Comparison of ENCODE assay signal across 8 cellular contexts in the genomic region with DNA sequence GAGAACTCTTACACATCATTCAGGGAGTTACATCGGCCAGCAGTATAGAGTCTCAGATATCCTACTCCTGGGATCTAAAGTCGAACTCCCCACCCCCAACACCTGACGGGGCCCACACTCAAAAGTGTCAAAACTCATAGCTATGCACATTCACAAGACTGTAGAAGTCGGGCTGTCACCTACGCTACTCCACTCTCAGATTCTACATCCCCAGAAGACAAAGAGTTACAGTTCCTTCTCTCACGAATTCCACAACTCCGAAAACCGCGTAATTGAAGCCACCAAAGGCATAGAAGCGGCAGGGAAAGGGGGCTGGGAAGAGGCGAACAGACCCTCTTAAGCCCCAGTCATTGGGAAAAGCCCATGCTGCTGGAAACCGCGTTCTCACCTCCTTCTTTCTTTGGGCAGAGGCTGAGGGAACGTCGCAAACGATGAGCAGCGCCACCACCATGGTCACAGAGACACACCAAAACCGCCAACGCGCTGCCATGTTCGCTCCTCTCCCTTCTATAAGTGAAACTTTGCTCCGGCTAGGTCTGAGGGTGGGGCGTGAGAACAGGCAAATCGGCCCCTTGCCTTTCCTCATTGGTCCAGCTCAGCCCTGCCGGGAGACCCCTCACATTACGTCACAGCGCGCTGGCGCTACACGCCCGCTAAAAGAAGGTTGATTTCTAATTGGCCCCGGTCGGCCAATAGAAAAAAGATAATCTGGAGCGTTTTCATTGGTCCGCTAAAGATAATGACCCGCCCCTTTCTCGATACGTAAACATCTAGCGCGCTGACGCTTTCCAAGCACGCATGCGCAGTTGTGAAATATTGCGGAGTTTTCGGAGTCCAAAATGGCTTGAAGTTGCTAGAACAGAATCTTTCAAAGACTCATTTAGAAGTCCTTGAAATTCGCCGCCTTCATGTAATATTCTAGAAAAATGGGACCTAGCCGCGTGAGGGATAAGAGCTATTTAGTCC. TPM values are rescaled to one million over a fixed set of nuclear protein-coding genes. Genes with fewer than 3 reads are reported as not detected.
A peak's percentile ranks its signal among the peaks of the same experiment; 100 is the strongest.
DNase-seq lines count a peak whose midpoint lies in the region; ATAC-seq and TF ChIP-seq lines count a peak whose summit lies in the region.

Gene MAGT1 (minus strand): TSS at position 515 of the 966 bp plus-strand sequence. CDS start 25 bp downstream, at position 490.

- H2AFZ ChIP-seq in hepatocyte = peak within 1 kb of the TSS; percentile 67

- peak within 1 kb of the TSS; percentile 50 for H3K4me3 ChIP-seq in hepatocyte

- no peaks in the 10 kb centered on the region for H3K27me3 ChIP-seq in hepatocyte

- peak within 1 kb of the TSS; percentile 72 for H3K4me2 ChIP-seq in hepatocyte

- ATAC-seq in GM18508 (IDR thresholded peaks at IDR 0.05; ENCODE audit: insufficient read depth, unreplicated experiment) = peak; percentile 87
- peak; percentile 91 for ATAC-seq in HG03025 (IDR thresholded peaks at IDR 0.05; ENCODE audit: low FRiP score, unreplicated experiment)

- peak within 1 kb of the TSS; percentile 95 for H3K27ac ChIP-seq in hepatocyte

- WGBS in hepatocyte (ENCODE audit: low lambda C conversion rate, missing lambda C conversion rate) = 46% methylated on average over 49 of the region's 49 CpGs

- no peaks in the 10 kb centered on the region for H3K9me3 ChIP-seq in hepatocyte (ENCODE audit: low read depth)

- H3K4me1 ChIP-seq in hepatocyte (ENCODE audit: insufficient read depth) = no peaks in the 10 kb centered on the region

- H4K20me1 ChIP-seq in hepatocyte (ENCODE audit: insufficient read depth, poor library complexity, severe bottlenecking) = no peaks in the 10 kb centered on the region

- no peaks in the 10 kb centered on the region for H3K9me2 ChIP-seq in hepatocyte (replicated peaks; ENCODE audit: insufficient read depth)

- peaks cover 47% of the 10 kb centered on the region for H3K79me2 ChIP-seq in hepatocyte

- DNase-seq in NCI-H2081 (lab: John Stamatoyannopoulos, UW) (peak; percentile 95 to 98), T1000 (lab: John Stamatoyannopoulos, UW) (peak; percentile 78), astrocyte of the hippocampus (ENCODE audit: low read depth, low spot score) (peak; percentile 96), hepatocyte (ENCODE audit: low spot score) (peak; percentile 95), renal cortical epithelial cell (ENCODE audit: low read depth) (peak; percentile 93), cortex of kidney (lab: John Stamatoyannopoulos, UW) (no peak)

- no peaks in the 10 kb centered on the region for H3K36me3 ChIP-seq in hepatocyte (replicated peaks; ENCODE audit: insufficient read depth, low read depth)

- TF ChIP-seq CTCF in hepatocyte (IDR thresholded peaks at IDR 0.05; ENCODE audit: poor library complexity) = no peak

RNA-seq across cellular contexts. Expression of gene MAGT1, which starts in this region (rescaled TPM):
- 82.3 and 88.4 TPM in 2 replicates for total RNA-seq in hepatocyte
- polyA plus RNA-seq in hepatocyte = 32.6 and 35.0 TPM in 2 replicates
- 115 and 150 TPM in 2 replicates for total RNA-seq in renal cortical epithelial cell
